Comparison of ENCODE assay signal across 1 cellular context in the genomic region with DNA sequence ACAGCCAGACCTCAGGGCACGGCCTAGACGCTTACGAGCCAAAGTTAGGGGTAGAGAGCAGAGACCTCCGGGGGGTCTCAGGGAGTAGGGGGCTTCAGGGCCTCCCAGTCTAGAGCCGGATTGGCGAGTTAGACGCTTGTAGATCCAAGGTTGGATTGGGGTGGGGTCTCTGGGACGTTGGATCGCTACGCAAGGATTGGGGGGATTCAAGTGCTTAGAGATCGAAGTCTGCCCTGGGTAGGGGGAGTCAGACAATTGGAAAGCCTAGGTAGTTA.
TF ChIP-seq lines count a peak whose summit lies in the region.

No MANE protein-coding gene starts in this region.

TF ChIP-seq in WTC11, 78 proteins besides CTCF, POLR2A, EP300 and RAD21 (continued from another document):
- TF ChIP-seq, protein P1, sequence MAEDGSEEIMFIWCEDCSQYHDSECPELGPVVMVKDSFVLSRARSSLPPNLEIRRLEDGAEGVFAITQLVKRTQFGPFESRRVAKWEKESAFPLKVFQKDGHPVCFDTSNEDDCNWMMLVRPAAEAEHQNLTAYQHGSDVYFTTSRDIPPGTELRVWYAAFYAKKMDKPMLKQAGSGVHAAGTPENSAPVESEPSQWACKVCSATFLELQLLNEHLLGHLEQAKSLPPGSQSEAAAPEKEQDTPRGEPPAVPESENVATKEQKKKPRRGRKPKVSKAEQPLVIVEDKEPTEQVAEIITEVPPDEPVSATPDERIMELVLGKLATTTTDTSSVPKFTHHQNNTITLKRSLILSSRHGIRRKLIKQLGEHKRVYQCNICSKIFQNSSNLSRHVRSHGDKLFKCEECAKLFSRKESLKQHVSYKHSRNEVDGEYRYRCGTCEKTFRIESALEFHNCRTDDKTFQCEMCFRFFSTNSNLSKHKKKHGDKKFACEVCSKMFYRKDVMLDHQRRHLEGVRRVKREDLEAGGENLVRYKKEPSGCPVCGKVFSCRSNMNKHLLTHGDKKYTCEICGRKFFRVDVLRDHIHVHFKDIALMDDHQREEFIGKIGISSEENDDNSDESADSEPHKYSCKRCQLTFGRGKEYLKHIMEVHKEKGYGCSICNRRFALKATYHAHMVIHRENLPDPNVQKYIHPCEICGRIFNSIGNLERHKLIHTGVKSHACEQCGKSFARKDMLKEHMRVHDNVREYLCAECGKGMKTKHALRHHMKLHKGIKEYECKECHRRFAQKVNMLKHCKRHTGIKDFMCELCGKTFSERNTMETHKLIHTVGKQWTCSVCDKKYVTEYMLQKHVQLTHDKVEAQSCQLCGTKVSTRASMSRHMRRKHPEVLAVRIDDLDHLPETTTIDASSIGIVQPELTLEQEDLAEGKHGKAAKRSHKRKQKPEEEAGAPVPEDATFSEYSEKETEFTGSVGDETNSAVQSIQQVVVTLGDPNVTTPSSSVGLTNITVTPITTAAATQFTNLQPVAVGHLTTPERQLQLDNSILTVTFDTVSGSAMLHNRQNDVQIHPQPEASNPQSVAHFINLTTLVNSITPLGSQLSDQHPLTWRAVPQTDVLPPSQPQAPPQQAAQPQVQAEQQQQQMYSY (CRISPR knock-in tag; IDR thresholded peaks at IDR 0.05): no peak
- no peak for TF ChIP-seq ELF4 (CRISPR knock-in tag; IDR thresholded peaks at IDR 0.05; ENCODE audit: low read depth)
TF ChIP-seq in WTC11: peak in this region for 0.
